ENCODE assay signal across 8 cellular contexts in the genomic region with DNA sequence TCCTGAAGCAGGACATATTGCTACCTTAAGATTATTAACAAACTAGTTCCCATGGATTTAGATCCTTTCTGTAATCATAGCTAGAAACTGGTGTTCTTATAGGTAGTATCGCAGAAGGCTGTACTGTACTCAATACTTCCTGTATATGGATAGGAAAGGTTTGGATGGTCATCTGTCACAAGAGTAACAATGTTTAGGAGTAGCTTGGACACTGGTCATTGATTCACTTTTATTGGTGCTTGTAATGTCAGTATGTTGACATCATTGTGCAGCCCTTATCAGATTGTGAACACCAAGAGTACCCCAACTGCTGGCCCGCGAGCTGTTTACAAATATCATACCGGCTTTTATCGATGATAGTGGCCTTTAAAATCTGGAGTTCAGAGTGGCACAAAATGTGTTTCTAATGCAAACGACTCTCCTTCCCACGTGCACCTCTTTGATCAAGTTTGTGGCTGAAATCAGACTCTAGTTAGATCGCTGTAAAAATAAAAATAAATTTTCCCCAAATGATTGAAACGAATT. TPM values are rescaled to one million over a fixed set of nuclear protein-coding genes. Genes with fewer than 3 reads are reported as not detected.
A peak's percentile ranks its signal among the peaks of the same experiment; 100 is the strongest.
DNase-seq lines count a peak whose midpoint lies in the region; ATAC-seq, FAIRE-seq and TF ChIP-seq lines count a peak whose summit lies in the region.

No MANE protein-coding gene starts in this region.

- no peaks in the 10 kb centered on the region for H3F3A ChIP-seq in PC-3 (ENCODE audit: low read length, unreplicated experiment)

- no peak for TF ChIP-seq CTCF in D721Med (IDR thresholded peaks at IDR 0.05; ENCODE audit: insufficient read depth, missing control alignments)
- no peak for TF ChIP-seq CTCF in PC-3 (conservative IDR thresholded peaks at IDR 0.05; ENCODE audit: low read depth, low read length)
- TF ChIP-seq CTCF in endothelial cell of umbilical vein (IDR thresholded peaks at IDR 0.05; ENCODE audit: extremely low read depth in 1 of 2, insufficient read depth in 1 of 2, low read depth in 1 of 2, low read length in 2 of 2), result no peak
- TF ChIP-seq CTCF in pancreas (IDR thresholded peaks at IDR 0.05), result no peak

- H3K27me3 ChIP-seq in PC-3 (ENCODE audit: low read length) (peaks cover 10% of the 10 kb centered on the region), endothelial cell of umbilical vein (ENCODE audit: control insufficient read depth in 2 of 2, insufficient read depth in 2 of 2, low read length in 2 of 2) (peaks cover 11 to 21% of the 10 kb centered on the region in 2 experiments), pancreas (no peaks in the 10 kb centered on the region)

- no peaks in the 10 kb centered on the region for H3K9me1 ChIP-seq in endothelial cell of umbilical vein (replicated peaks; ENCODE audit: control insufficient read depth, extremely low read depth, insufficient read depth, low read length)

- H3K9me3 ChIP-seq in PC-3 (ENCODE audit: low read length) (no peaks in the 10 kb centered on the region), endothelial cell of umbilical vein (replicated peaks; ENCODE audit: control insufficient read depth, insufficient read depth, low read length) (no peaks in the 10 kb centered on the region), pancreas (no peaks in the 10 kb centered on the region)

- ATAC-seq in PC-3 (0 out of 2 replicates have a peak, but pooled peaks have one; percentile 9), pancreas (no peak), HG03025 (IDR thresholded peaks at IDR 0.05; ENCODE audit: low FRiP score, unreplicated experiment) (no peak)

- H3K9me2 ChIP-seq in PC-3 (replicated peaks; ENCODE audit: low read length), result no peaks in the 10 kb centered on the region

- H3K4me3 ChIP-seq in PC-3 (ENCODE audit: low read length) (peak overlapping the region; percentile 93), endothelial cell of umbilical vein (replicated peaks in 1 of 3; ENCODE audit: insufficient read depth in 1 of 3, low read depth in 1 of 3, low read length in 3 of 3) (peak overlapping the region; percentile 65 to 76 (median 71)), pancreas (peak overlapping the region; percentile 78 to 96 (median 88))

- CTCF ChIA-PET in PC-3 (lab: Charles Lee) (interaction anchor here (1.1 kb wide), 1 partner anchor 243 kb away, joined by 4 read pairs; no protein-coding TSS in a partner anchor), endothelial cell of umbilical vein (lab: Charles Lee) (interaction anchor here (0.9 kb wide), 1 partner anchor 445 kb away, joined by 4 read pairs; no protein-coding TSS in a partner anchor)

- peak; percentile 77 for FAIRE-seq in D721Med (lab: Jason Lieb, UNC)
- FAIRE-seq in endothelial cell of umbilical vein (lab: Jason Lieb, UNC), result peak; percentile 21
- peak; percentile 66 for FAIRE-seq in pancreas (lab: Jason Lieb, UNC)

- no TSS peak for BruUV-seq in PC-3 (replicated peaks; lab: Mats Ljungman, UMichigan)
- BruUV-seq in endothelial cell of umbilical vein (replicated peaks; lab: Mats Ljungman, UMichigan), result no TSS peak

- H3K4me1 ChIP-seq in PC-3 (ENCODE audit: insufficient read depth, low read length), result peaks cover 15% of the 10 kb centered on the region
- H3K4me1 ChIP-seq in endothelial cell of umbilical vein (ENCODE audit: control insufficient read depth, extremely low read depth, insufficient read depth, low read length), result peaks cover 18% of the 10 kb centered on the region
- H3K4me1 ChIP-seq in pancreas, result peaks cover 0 to 13% (median 13%) of the 10 kb centered on the region in 3 donors

- DNase-seq in D721Med (ENCODE audit: insufficient read length, low spot score) (no peak), PC-3 (no peak), endothelial cell of umbilical vein (ENCODE audit: low read depth, low spot score) (no peak), pancreas (no peak), NAMALWA (ENCODE audit: low spot score) (no peak), foreskin melanocyte (no peak), NCI-H146 (lab: John Stamatoyannopoulos, UW) (no peak)

- peak overlapping the region; percentile 85 for H3K4me2 ChIP-seq in PC-3 (ENCODE audit: low read length)
- H3K4me2 ChIP-seq in endothelial cell of umbilical vein (ENCODE audit: insufficient read depth, low read length), result peak overlapping the region; percentile 96

- WGBS in pancreas, 2 donors, result 28 to 35% methylated on average over 9 of the region's 9 CpGs

- H3K9ac ChIP-seq in PC-3 (ENCODE audit: low read length) (peak overlapping the region; percentile 72), endothelial cell of umbilical vein (replicated peaks; ENCODE audit: extremely low read depth, insufficient read depth, low read length) (peak overlapping the region; percentile 78)

- intact Hi-C loops in PC-3 (cut with micrococcal nuclease) (loop anchor here (1.0 to 10.0 kb wide), 2 partner anchors 32 to 51 kb away; no protein-coding TSS in a partner anchor), endothelial cell of umbilical vein (cut with micrococcal nuclease) (loop anchor here (1.0 kb wide), 1 partner anchor 32 kb away; no protein-coding TSS in a partner anchor), pancreas (cut with DNase I) (no loop called here)

- no peak for TF ChIP-seq POLR2A in endothelial cell of umbilical vein (IDR thresholded peaks at IDR 0.05; ENCODE audit: low read depth, low read length)

- POLR2A ChIA-PET in PC-3 (lab: Charles Lee; ENCODE audit: unreplicated experiment) (no interaction called here), endothelial cell of umbilical vein (lab: Charles Lee) (no interaction called here)

- dilution Hi-C loops in endothelial cell of umbilical vein (cut with MboI; ENCODE audit: extremely low pct_ligation_motif_present, low sequenced_read_pairs), result no loop called here

- H2AFZ ChIP-seq in PC-3 (ENCODE audit: low read length) (peak overlapping the region; percentile 100), endothelial cell of umbilical vein (ENCODE audit: low read depth, low read length) (peak overlapping the region; percentile 95)

- no peak overlapping the region for H3K27ac ChIP-seq in PC-3 (ENCODE audit: low read length)
- peak overlapping the region; percentile 75 for H3K27ac ChIP-seq in endothelial cell of umbilical vein (ENCODE audit: insufficient read depth, low read depth, low read length)
- H3K27ac ChIP-seq in pancreas, result peak overlapping the region; percentile 84 to 93 (median 90)

- H4K20me1 ChIP-seq in PC-3 (ENCODE audit: low read length) (peaks cover 16% of the 10 kb centered on the region), endothelial cell of umbilical vein (replicated peaks; ENCODE audit: control insufficient read depth, extremely low read depth, insufficient read depth, low read length) (peaks cover 9% of the 10 kb centered on the region)

- H3K79me2 ChIP-seq in PC-3 (ENCODE audit: low read length) (peaks cover 43% of the 10 kb centered on the region), endothelial cell of umbilical vein (ENCODE audit: control insufficient read depth, insufficient read depth, low read length) (peaks cover 29% of the 10 kb centered on the region)

- no peaks in the 10 kb centered on the region for H3K36me3 ChIP-seq in PC-3 (ENCODE audit: low read depth, low read length)
- H3K36me3 ChIP-seq in endothelial cell of umbilical vein (ENCODE audit: control insufficient read depth in 2 of 2, extremely low read depth in 1 of 2, insufficient read depth in 2 of 2, low read length in 2 of 2), result no peaks in the 10 kb centered on the region
- H3K36me3 ChIP-seq in pancreas, result no peaks in the 10 kb centered on the region

TF ChIP-seq in endothelial cell of umbilical vein, 7 proteins besides CTCF, POLR2A, EP300 and RAD21:
- no peak for TF ChIP-seq POLR2AphosphoS5 (IDR thresholded peaks at IDR 0.05; ENCODE audit: insufficient read depth, low read depth, low read length)
- no peak for TF ChIP-seq FOS (IDR thresholded peaks at IDR 0.05; ENCODE audit: borderline replicate concordance, insufficient read depth, low read length)
- no peak for TF ChIP-seq EZH2 (IDR thresholded peaks at IDR 0.05; ENCODE audit: borderline replicate concordance, low read depth, low read length, severe bottlenecking)
- no peak for TF ChIP-seq JUN (IDR thresholded peaks at IDR 0.05; ENCODE audit: borderline replicate concordance, insufficient read depth, insufficient read length, low read depth)
- TF ChIP-seq MYC (IDR thresholded peaks at IDR 0.05; ENCODE audit: low read depth, low read length), result no peak
- TF ChIP-seq GATA2 (IDR thresholded peaks at IDR 0.05; ENCODE audit: insufficient read depth, insufficient read length, low read depth, low read length), result no peak
- TF ChIP-seq, protein P1, sequence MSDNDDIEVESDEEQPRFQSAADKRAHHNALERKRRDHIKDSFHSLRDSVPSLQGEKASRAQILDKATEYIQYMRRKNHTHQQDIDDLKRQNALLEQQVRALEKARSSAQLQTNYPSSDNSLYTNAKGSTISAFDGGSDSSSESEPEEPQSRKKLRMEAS (IDR thresholded peaks at IDR 0.05; ENCODE audit: insufficient read depth, insufficient read length), result no peak

RNA-seq across cellular contexts. Expression of a gene that starts 0.6 kb away (rescaled TPM):
- total RNA-seq in PC-3 (2014; rRNA removed) (14.5 and 18.7 TPM in 2 replicates), endothelial cell of umbilical vein (11.9 and 13.3 TPM in 2 replicates), pancreas (10 to 100 TPM in 3 of 6 donors, 1 to 10 TPM in 3; 7.3 to 12.5 (median 9.9) TPM)
- polyA plus RNA-seq in endothelial cell of umbilical vein (11.5 and 12.2 TPM in 2 replicates), pancreas (10 to 100 TPM in 1 of 2 donors, 1 to 10 TPM in 1; 9.2 to 11.4 TPM)
- polyA plus RNA-seq in endothelial cell of umbilical vein (2011; cell fraction: cytosol; rRNA removed), result 10.3 and 11.8 TPM in 2 replicates
- 27.8 and 29.7 TPM in 2 replicates for polyA plus RNA-seq in endothelial cell of umbilical vein (2011; cell fraction: nucleus; rRNA removed)
- polyA plus RNA-seq in endothelial cell of umbilical vein (2012), result 9.8 and 12.7 TPM in 2 replicates
- 19.1 and 22.7 TPM in 2 replicates for polyA minus RNA-seq in endothelial cell of umbilical vein
- polyA minus RNA-seq in endothelial cell of umbilical vein (2011; cell fraction: cytosol; rRNA and poly(A)+ RNA removed), result 6.0 TPM
- 12.6 and 13.2 TPM in 2 replicates for polyA minus RNA-seq in endothelial cell of umbilical vein (2011; cell fraction: nucleus; rRNA and poly(A)+ RNA removed)

RNA-seq across cellular contexts. Expression of a gene that starts 31.2 kb away (rescaled TPM):
- total RNA-seq in PC-3 (2014; rRNA removed) (23.8 and 34.0 TPM in 2 replicates), endothelial cell of umbilical vein (36.4 and 38.3 TPM in 2 replicates), pancreas (10 to 100 TPM in 4 of 6 donors, 1 to 10 TPM in 2; 8.6 to 17.2 (median 11.7) TPM)
- polyA plus RNA-seq in endothelial cell of umbilical vein (9.4 and 12.7 TPM in 2 replicates), pancreas (10 to 100 TPM in 1 of 2 donors, 1 to 10 TPM in 1; 5.9 to 14.5 TPM)
- 19.3 and 20.3 TPM in 2 replicates for polyA plus RNA-seq in endothelial cell of umbilical vein (2011; cell fraction: cytosol; rRNA removed)
- polyA plus RNA-seq in endothelial cell of umbilical vein (2011; cell fraction: nucleus; rRNA removed), result 20.0 and 21.9 TPM in 2 replicates
- 38.2 and 43.6 TPM in 2 replicates for polyA plus RNA-seq in endothelial cell of umbilical vein (2012)
- polyA minus RNA-seq in endothelial cell of umbilical vein, result 26.8 and 32.1 TPM in 2 replicates
- polyA minus RNA-seq in endothelial cell of umbilical vein (2011; cell fraction: cytosol; rRNA and poly(A)+ RNA removed), result 20.4 TPM
- 23.5 and 23.9 TPM in 2 replicates for polyA minus RNA-seq in endothelial cell of umbilical vein (2011; cell fraction: nucleus; rRNA and poly(A)+ RNA removed)

Comparison
In these comparisons a context has a peak if more than half of its experiments do, and no peak if none do; other contexts are left out.
1. intact Hi-C loops: an anchor here in PC-3 (1.0 to 10.0 kb wide) and endothelial cell of umbilical vein (1.0 kb wide); none called in pancreas.